Comparison of ENCODE assay signal across 11 cellular contexts in the genomic region with DNA sequence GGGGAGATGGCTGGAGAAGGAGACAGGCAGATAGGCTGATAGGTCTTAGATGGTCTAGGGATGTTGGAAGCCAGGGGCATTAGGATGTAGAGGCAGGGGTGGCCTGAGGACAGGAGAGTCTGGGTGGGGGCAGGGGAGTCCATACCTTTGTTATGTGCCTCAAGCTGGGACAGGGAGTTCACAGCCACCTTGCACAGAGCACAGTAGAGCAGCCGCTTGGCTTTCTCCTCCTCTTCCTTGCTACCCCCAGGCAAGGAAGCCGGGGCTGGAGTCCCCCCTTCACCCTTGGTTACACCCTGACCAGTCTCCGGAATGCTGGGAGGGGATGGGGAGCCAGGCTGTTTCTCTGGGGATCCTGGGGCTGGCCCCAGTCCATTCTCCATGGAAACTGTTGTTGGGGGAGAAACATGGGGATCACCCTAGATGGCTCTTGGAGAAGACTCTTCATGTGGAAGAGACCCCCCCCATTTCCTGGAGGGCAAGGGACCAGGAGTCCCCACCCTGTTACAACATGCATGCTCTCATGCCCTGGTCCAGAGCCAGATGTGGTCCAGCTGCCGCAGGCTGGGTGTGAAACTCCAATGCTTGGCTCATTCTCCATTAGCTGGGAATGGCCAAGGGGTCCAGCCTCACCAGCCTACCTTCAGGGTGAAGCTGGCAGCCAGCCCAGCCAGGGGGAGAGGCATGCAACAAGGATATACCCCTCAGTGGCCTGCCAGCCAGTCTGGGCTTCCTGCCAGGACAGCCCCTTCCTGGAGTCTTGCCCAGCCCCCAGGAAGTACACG. TPM values are rescaled to one million over a fixed set of nuclear protein-coding genes. Genes with fewer than 3 reads are reported as not detected.
DNase-seq lines count a peak whose midpoint lies in the region; TF ChIP-seq lines count a peak whose summit lies in the region.
"Had no signal": no experiment of that assay in that cellular context is flagged by ENCODE, and none has a peak within 500 bp of the region (broad histone marks: within the 10 kb centered on the region; RNA-seq: fewer than 3 reads in every experiment).

No MANE protein-coding gene starts in this region.

- DNase-seq in NCI-H2171 treated with DMSO at 0.1 percent for 48 hours (lab: John Stamatoyannopoulos, UW) (peak; percentile 51), NCI-H2171 (lab: John Stamatoyannopoulos, UW) (no peak), SK-N-MC (ENCODE audit: low read depth, low spot score) (no peak), left ventricle myocardium inferior (peak; percentile 79), activated gamma-delta T cell (lab: John Stamatoyannopoulos, UW) (no peak), NOMO-1 treated with DMSO at 0.1 percent for 48 hours (lab: John Stamatoyannopoulos, UW; ENCODE audit: unreplicated experiment) (no peak), NOMO-1 (lab: John Stamatoyannopoulos, UW; ENCODE audit: unreplicated experiment in 2 of 2) (no peak)
- DNase-seq: activated CD4-positive, alpha-beta T cell treated with anti-CD3 and anti-CD28 coated beads for 1 hour had no signal

- H3K9ac ChIP-seq in SK-N-MC (ENCODE audit: insufficient read length) (no peak overlapping the region), subcutaneous abdominal adipose tissue (ENCODE audit: low read length in 5 of 5) (peak overlapping the region in 1 of 5 donors; percentile 33)

- H3K27me3 ChIP-seq in left ventricle myocardium inferior (ENCODE audit: low read depth) = no peaks in the 10 kb centered on the region
- no peaks in the 10 kb centered on the region for H3K27me3 ChIP-seq in subcutaneous abdominal adipose tissue (ENCODE audit: control insufficient read depth in 5 of 5, insufficient read depth in 4 of 5, low read length in 5 of 5)

- intact Hi-C loops in left ventricle myocardium inferior (cut with micrococcal nuclease) = no loop called here

- H3K36me3 ChIP-seq in SK-N-MC (ENCODE audit: insufficient read depth, low read length) = no peaks in the 10 kb centered on the region
- no peaks in the 10 kb centered on the region for H3K36me3 ChIP-seq in left ventricle myocardium inferior
- peaks cover 0 to 10% (median 6%) of the 10 kb centered on the region in 5 donors for H3K36me3 ChIP-seq in subcutaneous abdominal adipose tissue (ENCODE audit: control insufficient read depth in 5 of 5, insufficient read depth in 5 of 5, low read length in 5 of 5)

- H3K27ac ChIP-seq in SK-N-MC (peak overlapping the region; percentile 57), left ventricle myocardium inferior (replicated peaks) (peak overlapping the region; percentile 89), subcutaneous abdominal adipose tissue (ENCODE audit: low read depth, low read length) (peak overlapping the region; percentile 57)

- H3K9me3 ChIP-seq in SK-N-MC (ENCODE audit: low read depth, low read length) = no peaks in the 10 kb centered on the region
- no peaks in the 10 kb centered on the region for H3K9me3 ChIP-seq in left ventricle myocardium inferior (replicated peaks)
- no peaks in the 10 kb centered on the region for H3K9me3 ChIP-seq in subcutaneous abdominal adipose tissue (ENCODE audit: control insufficient read depth in 5 of 5, low read length in 5 of 5)

- H3K4me3 ChIP-seq in SK-N-MC = peak overlapping the region; percentile 15; the same call in 1 of the 2 replicates
- H3K4me3 ChIP-seq in left ventricle myocardium inferior = peak overlapping the region; percentile 65
- no peak overlapping the region for H3K4me3 ChIP-seq in subcutaneous abdominal adipose tissue (ENCODE audit: low read depth in 1 of 5, low read length in 5 of 5)

- H3K4me1 ChIP-seq in left ventricle myocardium inferior (peaks cover 81% of the 10 kb centered on the region), subcutaneous abdominal adipose tissue (ENCODE audit: control insufficient read depth in 5 of 5, insufficient read depth in 5 of 5, low read length in 5 of 5) (peaks cover 14 to 74% (median 67%) of the 10 kb centered on the region in 5 donors)

- no peak for TF ChIP-seq CTCF in left ventricle myocardium inferior (IDR thresholded peaks at IDR 0.05; ENCODE audit: borderline replicate concordance)

RNA-seq across cellular contexts. Expression of a gene that starts 7.2 kb away (rescaled TPM):
- not detected for total RNA-seq in left ventricle myocardium inferior
- total RNA-seq: bronchial epithelial cell, kidney epithelial cell had no signal

RNA-seq across cellular contexts. Expression of a gene that starts 13.0 kb away (rescaled TPM):
- 7.1 TPM for total RNA-seq in left ventricle myocardium inferior

RNA-seq across cellular contexts. Expression of a gene that starts 46.6 kb away (rescaled TPM):
- 110 TPM for total RNA-seq in left ventricle myocardium inferior

RNA-seq across cellular contexts. Expression of a gene that starts 47.5 kb away (rescaled TPM):
- total RNA-seq in left ventricle myocardium inferior = 55.3 TPM

Comparison
In these comparisons a context has a peak if more than half of its experiments do, and no peak if none do; other contexts are left out.
1. DNase-seq: peak in NCI-H2171 treated with DMSO at 0.1 percent for 48 hours (single experiment) and left ventricle myocardium inferior (single experiment); none in NCI-H2171 (single experiment), SK-N-MC (single experiment), activated gamma-delta T cell (single experiment), NOMO-1 treated with DMSO at 0.1 percent for 48 hours (single experiment) and NOMO-1 (0 of 2).
2. H3K4me3 ChIP-seq: peak in SK-N-MC (single experiment) and left ventricle myocardium inferior (single experiment); none in subcutaneous abdominal adipose tissue (0 of 5).
3. Peak in every context shown above with its lines, with median percentiles within 50 percentile points of each other: H3K27ac ChIP-seq.